ENCODE assay signal across 1 cellular context in genomic region chr16:18801197-18801972, GRCh38.
TF ChIP-seq lines count a peak whose summit lies in the region.

TSS of gene ARL6IP1 (minus strand) at chr16:18801549. CDS start at chr16:18801466, 83 bp downstream.

TF ChIP-seq in HEK293, 187 proteins besides CTCF, POLR2A, EP300 and RAD21 (continued from another document):
- TF ChIP-seq, protein P1, sequence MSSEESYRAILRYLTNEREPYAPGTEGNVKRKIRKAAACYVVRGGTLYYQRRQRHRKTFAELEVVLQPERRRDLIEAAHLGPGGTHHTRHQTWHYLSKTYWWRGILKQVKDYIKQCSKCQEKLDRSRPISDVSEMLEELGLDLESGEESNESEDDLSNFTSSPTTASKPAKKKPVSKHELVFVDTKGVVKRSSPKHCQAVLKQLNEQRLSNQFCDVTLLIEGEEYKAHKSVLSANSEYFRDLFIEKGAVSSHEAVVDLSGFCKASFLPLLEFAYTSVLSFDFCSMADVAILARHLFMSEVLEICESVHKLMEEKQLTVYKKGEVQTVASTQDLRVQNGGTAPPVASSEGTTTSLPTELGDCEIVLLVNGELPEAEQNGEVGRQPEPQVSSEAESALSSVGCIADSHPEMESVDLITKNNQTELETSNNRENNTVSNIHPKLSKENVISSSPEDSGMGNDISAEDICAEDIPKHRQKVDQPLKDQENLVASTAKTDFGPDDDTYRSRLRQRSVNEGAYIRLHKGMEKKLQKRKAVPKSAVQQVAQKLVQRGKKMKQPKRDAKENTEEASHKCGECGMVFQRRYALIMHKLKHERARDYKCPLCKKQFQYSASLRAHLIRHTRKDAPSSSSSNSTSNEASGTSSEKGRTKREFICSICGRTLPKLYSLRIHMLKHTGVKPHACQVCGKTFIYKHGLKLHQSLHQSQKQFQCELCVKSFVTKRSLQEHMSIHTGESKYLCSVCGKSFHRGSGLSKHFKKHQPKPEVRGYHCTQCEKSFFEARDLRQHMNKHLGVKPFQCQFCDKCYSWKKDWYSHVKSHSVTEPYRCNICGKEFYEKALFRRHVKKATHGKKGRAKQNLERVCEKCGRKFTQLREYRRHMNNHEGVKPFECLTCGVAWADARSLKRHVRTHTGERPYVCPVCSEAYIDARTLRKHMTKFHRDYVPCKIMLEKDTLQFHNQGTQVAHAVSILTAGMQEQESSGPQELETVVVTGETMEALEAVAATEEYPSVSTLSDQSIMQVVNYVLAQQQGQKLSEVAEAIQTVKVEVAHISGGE (tag by site-specific recombination; conservative IDR thresholded peaks at IDR 0.05; ENCODE audit: low read depth): peak; percentile 97
- TF ChIP-seq BCL11B (tag by site-specific recombination; IDR thresholded peaks at IDR 0.05; ENCODE audit: low read depth): peak; percentile 77; the same call in 1 of the 2 replicates
- TF ChIP-seq ZNF639 (tag by site-specific recombination; IDR thresholded peaks at IDR 0.05): peak; percentile 64; the same call in 1 of the 2 replicates
- TF ChIP-seq, protein P2, sequence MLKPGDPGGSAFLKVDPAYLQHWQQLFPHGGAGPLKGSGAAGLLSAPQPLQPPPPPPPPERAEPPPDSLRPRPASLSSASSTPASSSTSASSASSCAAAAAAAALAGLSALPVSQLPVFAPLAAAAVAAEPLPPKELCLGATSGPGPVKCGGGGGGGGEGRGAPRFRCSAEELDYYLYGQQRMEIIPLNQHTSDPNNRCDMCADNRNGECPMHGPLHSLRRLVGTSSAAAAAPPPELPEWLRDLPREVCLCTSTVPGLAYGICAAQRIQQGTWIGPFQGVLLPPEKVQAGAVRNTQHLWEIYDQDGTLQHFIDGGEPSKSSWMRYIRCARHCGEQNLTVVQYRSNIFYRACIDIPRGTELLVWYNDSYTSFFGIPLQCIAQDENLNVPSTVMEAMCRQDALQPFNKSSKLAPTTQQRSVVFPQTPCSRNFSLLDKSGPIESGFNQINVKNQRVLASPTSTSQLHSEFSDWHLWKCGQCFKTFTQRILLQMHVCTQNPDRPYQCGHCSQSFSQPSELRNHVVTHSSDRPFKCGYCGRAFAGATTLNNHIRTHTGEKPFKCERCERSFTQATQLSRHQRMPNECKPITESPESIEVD (tag by site-specific recombination; IDR thresholded peaks at IDR 0.05): no peak
- peak; percentile 28; the same call in 1 of the 2 replicates for TF ChIP-seq ZNF600 (tag by site-specific recombination; IDR thresholded peaks at IDR 0.05)
- 0 out of 2 replicates have a peak, but pooled peaks have one; percentile 57 for TF ChIP-seq ZNF239 (tag by site-specific recombination; IDR thresholded peaks at IDR 0.05)
- TF ChIP-seq ZNF324 (tag by site-specific recombination; IDR thresholded peaks at IDR 0.05): peak; percentile 86; the same call in 1 of the 2 replicates
- TF ChIP-seq OSR2 (tag by site-specific recombination; IDR thresholded peaks at IDR 0.05): peak; percentile 19; the same call in 1 of the 2 replicates
- TF ChIP-seq ZNF366 (tag by site-specific recombination; conservative IDR thresholded peaks at IDR 0.05): peak; percentile 41; the same call in 1 of the 2 replicates
- peak; percentile 88 for TF ChIP-seq GLIS1 (tag by site-specific recombination; IDR thresholded peaks at IDR 0.05)
- 0 out of 2 replicates have a peak, but pooled peaks have one; percentile 23 for TF ChIP-seq REPIN1 (tag by site-specific recombination; IDR thresholded peaks at IDR 0.05; ENCODE audit: low read depth)
- TF ChIP-seq, protein P3, sequence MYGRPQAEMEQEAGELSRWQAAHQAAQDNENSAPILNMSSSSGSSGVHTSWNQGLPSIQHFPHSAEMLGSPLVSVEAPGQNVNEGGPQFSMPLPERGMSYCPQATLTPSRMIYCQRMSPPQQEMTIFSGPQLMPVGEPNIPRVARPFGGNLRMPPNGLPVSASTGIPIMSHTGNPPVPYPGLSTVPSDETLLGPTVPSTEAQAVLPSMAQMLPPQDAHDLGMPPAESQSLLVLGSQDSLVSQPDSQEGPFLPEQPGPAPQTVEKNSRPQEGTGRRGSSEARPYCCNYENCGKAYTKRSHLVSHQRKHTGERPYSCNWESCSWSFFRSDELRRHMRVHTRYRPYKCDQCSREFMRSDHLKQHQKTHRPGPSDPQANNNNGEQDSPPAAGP (tag by site-specific recombination; IDR thresholded peaks at IDR 0.05): peak; percentile 91
- TF ChIP-seq IKZF3 (tag by site-specific recombination; IDR thresholded peaks at IDR 0.05): peak; percentile 75
- TF ChIP-seq ZBTB21 (tag by site-specific recombination; IDR thresholded peaks at IDR 0.05): 0 out of 2 replicates have a peak, but pooled peaks have one; percentile 24
- peak; percentile 96 for TF ChIP-seq ZNF76 (tag by site-specific recombination; IDR thresholded peaks at IDR 0.05; ENCODE audit: borderline replicate concordance, low read depth)
- peak; percentile 67; the same call in 1 of the 2 replicates for TF ChIP-seq ZNF561 (tag by site-specific recombination; IDR thresholded peaks at IDR 0.05; ENCODE audit: borderline replicate concordance)
- TF ChIP-seq ZSCAN4 (tag by site-specific recombination; IDR thresholded peaks at IDR 0.05): no peak; the same call in 1 of the 2 replicates
- peak; percentile 61 for TF ChIP-seq ZNF2 (tag by site-specific recombination; IDR thresholded peaks at IDR 0.05)
- TF ChIP-seq, protein P4, sequence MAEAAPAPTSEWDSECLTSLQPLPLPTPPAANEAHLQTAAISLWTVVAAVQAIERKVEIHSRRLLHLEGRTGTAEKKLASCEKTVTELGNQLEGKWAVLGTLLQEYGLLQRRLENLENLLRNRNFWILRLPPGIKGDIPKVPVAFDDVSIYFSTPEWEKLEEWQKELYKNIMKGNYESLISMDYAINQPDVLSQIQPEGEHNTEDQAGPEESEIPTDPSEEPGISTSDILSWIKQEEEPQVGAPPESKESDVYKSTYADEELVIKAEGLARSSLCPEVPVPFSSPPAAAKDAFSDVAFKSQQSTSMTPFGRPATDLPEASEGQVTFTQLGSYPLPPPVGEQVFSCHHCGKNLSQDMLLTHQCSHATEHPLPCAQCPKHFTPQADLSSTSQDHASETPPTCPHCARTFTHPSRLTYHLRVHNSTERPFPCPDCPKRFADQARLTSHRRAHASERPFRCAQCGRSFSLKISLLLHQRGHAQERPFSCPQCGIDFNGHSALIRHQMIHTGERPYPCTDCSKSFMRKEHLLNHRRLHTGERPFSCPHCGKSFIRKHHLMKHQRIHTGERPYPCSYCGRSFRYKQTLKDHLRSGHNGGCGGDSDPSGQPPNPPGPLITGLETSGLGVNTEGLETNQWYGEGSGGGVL (tag by site-specific recombination; IDR thresholded peaks at IDR 0.05): peak; percentile 52
- TF ChIP-seq, protein P5, sequence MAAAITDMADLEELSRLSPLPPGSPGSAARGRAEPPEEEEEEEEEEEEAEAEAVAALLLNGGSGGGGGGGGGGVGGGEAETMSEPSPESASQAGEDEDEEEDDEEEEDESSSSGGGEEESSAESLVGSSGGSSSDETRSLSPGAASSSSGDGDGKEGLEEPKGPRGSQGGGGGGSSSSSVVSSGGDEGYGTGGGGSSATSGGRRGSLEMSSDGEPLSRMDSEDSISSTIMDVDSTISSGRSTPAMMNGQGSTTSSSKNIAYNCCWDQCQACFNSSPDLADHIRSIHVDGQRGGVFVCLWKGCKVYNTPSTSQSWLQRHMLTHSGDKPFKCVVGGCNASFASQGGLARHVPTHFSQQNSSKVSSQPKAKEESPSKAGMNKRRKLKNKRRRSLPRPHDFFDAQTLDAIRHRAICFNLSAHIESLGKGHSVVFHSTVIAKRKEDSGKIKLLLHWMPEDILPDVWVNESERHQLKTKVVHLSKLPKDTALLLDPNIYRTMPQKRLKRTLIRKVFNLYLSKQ (tag by site-specific recombination; IDR thresholded peaks at IDR 0.05; ENCODE audit: borderline replicate concordance): no peak
- TF ChIP-seq ZNF629 (tag by site-specific recombination; IDR thresholded peaks at IDR 0.05): peak; percentile 81
- peak; percentile 91 for TF ChIP-seq ZNF391 (tag by site-specific recombination; IDR thresholded peaks at IDR 0.05; ENCODE audit: borderline replicate concordance, low read depth)
- peak; percentile 93 for TF ChIP-seq KLF1 (tag by site-specific recombination; IDR thresholded peaks at IDR 0.05)
- peak; percentile 76 for TF ChIP-seq SETDB1 (IDR thresholded peaks at IDR 0.05; ENCODE audit: insufficient read length, low read length)
